ENCODE assay signal across 19 cellular contexts in genomic region chr4:75302648-75303047, GRCh38.
"Had no signal": no experiment of that assay in that cellular context is flagged by ENCODE, and none has a peak within 500 bp of the region (broad histone marks: within the 10 kb centered on the region; RNA-seq: fewer than 3 reads in every experiment).

No MANE protein-coding gene starts in this region.

- DNase-seq: activated CD4-positive, alpha-beta memory T cell treated with anti-CD3 and anti-CD28 coated beads, Interleukin-2, amount 10 ng/mL, durations not matched to agents 7 days and 5 days; activated CD4-positive, alpha-beta T cell treated with anti-CD3 and anti-CD28 coated beads for 36 hours; activated naive CD4-positive, alpha-beta T cell; activated naive CD8-positive, alpha-beta T cell treated with anti-CD3 and anti-CD28 coated beads for 36 hours; activated T-cell treated with anti-CD3 and anti-CD28 coated beads, Interleukin-2, amount 50 U/mL, for 1 hour; amniotic stem cell; effector CD8-positive, alpha-beta T cell; esophagus squamous epithelium; heart right ventricle; left lung; retina; stimulated activated CD4-positive, alpha-beta T cell treated with anti-CD3 and anti-CD28 coated beads, Interleukin-12 subunit alpha, Interleukin-12 subunit beta, amount 100 ng/mL, for 4 hours; stimulated activated CD4-positive, alpha-beta T cell treated with anti-CD3 and anti-CD28 coated beads, Interleukin-1b, Interleukin-23, amount 100 ng/mL, for 48 hours; stimulated activated CD8-positive, alpha-beta memory T cell treated with anti-CD3 and anti-CD28 coated beads, Interleukin-4, amount 100 ng/mL, for 48 hours; stimulated activated naive CD4-positive, alpha-beta T cell; upper lobe of right lung had no signal

- H3K4me3 Mint-ChIP-seq: activated CD4-positive, alpha-beta memory T cell treated with anti-CD3 and anti-CD28 coated beads, Interleukin-2, amount 10 ng/mL, durations not matched to agents 7 days and 5 days; activated CD4-positive, alpha-beta T cell treated with anti-CD3 and anti-CD28 coated beads for 36 hours; activated naive CD8-positive, alpha-beta T cell treated with anti-CD3 and anti-CD28 coated beads for 36 hours; activated T-helper 17 cell treated with anti-CD3 and anti-CD28 coated beads, Interleukin-2, amount 50 U/mL, for 72 hours; dendritic cell treated with granulocyte-macrophage colony-stimulating factor and Interleukin-4, amounts not matched to agents 40 ng/mL and 50 ng/mL, for 4 days had no signal

- H3K9me3 ChIP-seq: esophagus squamous epithelium, upper lobe of right lung had no signal

- H3K9me3 Mint-ChIP-seq: activated naive CD8-positive, alpha-beta T cell treated with anti-CD3 and anti-CD28 coated beads for 36 hours had no signal

- H3K27me3 Mint-ChIP-seq: activated CD4-positive, alpha-beta memory T cell treated with anti-CD3 and anti-CD28 coated beads, Interleukin-2, amount 10 ng/mL, durations not matched to agents 7 days and 5 days; activated T-helper 17 cell treated with anti-CD3 and anti-CD28 coated beads, Interleukin-2, amount 50 U/mL, for 72 hours; dendritic cell treated with granulocyte-macrophage colony-stimulating factor and Interleukin-4, amounts not matched to agents 40 ng/mL and 50 ng/mL, for 4 days had no signal

- ATAC-seq: activated CD4-positive, alpha-beta T cell treated with anti-CD3 and anti-CD28 coated beads for 36 hours; activated T-helper 17 cell treated with anti-CD3 and anti-CD28 coated beads, Interleukin-2, amount 50 U/mL, for 72 hours; heart right ventricle; left lung; upper lobe of right lung had no signal

- H3K4me1 Mint-ChIP-seq: activated CD4-positive, alpha-beta memory T cell treated with anti-CD3 and anti-CD28 coated beads, Interleukin-2, amount 10 ng/mL, durations not matched to agents 7 days and 5 days; activated CD4-positive, alpha-beta T cell treated with anti-CD3 and anti-CD28 coated beads for 36 hours; activated naive CD8-positive, alpha-beta T cell treated with anti-CD3 and anti-CD28 coated beads for 36 hours; activated T-helper 17 cell treated with anti-CD3 and anti-CD28 coated beads, Interleukin-2, amount 50 U/mL, for 72 hours had no signal

- H3K36me3 ChIP-seq: cardiac muscle cell, esophagus squamous epithelium, heart right ventricle, left lung, upper lobe of right lung had no signal

- H3K36me3 Mint-ChIP-seq: activated naive CD8-positive, alpha-beta T cell treated with anti-CD3 and anti-CD28 coated beads for 36 hours had no signal

- H3K4me3 ChIP-seq: cardiac muscle cell, esophagus squamous epithelium, heart right ventricle, left lung, upper lobe of right lung had no signal

- H3K27ac ChIP-seq: cardiac muscle cell, esophagus squamous epithelium, heart right ventricle, left lung, upper lobe of right lung had no signal

- H3K27me3 ChIP-seq: cardiac muscle cell, esophagus squamous epithelium, heart right ventricle, left lung, upper lobe of right lung had no signal

- H3K27ac Mint-ChIP-seq: activated CD4-positive, alpha-beta memory T cell treated with anti-CD3 and anti-CD28 coated beads, Interleukin-2, amount 10 ng/mL, durations not matched to agents 7 days and 5 days; activated CD4-positive, alpha-beta T cell treated with anti-CD3 and anti-CD28 coated beads for 36 hours; activated naive CD8-positive, alpha-beta T cell treated with anti-CD3 and anti-CD28 coated beads for 36 hours; activated T-helper 17 cell treated with anti-CD3 and anti-CD28 coated beads, Interleukin-2, amount 50 U/mL, for 72 hours; dendritic cell treated with granulocyte-macrophage colony-stimulating factor and Interleukin-4, amounts not matched to agents 40 ng/mL and 50 ng/mL, for 4 days had no signal

- H3K4me1 ChIP-seq: heart right ventricle, left lung, upper lobe of right lung had no signal
